Comparison of ENCODE assay signal across 26 cellular contexts in genomic region chr6:108711831-108712230, GRCh38.
"Had no signal": no experiment of that assay in that cellular context is flagged by ENCODE, and none has a peak within 500 bp of the region (broad histone marks: within the 10 kb centered on the region; RNA-seq: fewer than 3 reads in every experiment).

No MANE protein-coding gene starts in this region.

- H3K4me3 ChIP-seq: colonic mucosa, heart right ventricle, lung, ovary, psoas muscle, spleen, testis, tibial artery, upper lobe of left lung had no signal

- H3K4me3 Mint-ChIP-seq: central memory CD8-positive, alpha-beta T cell; dendritic cell treated with granulocyte-macrophage colony-stimulating factor and Interleukin-4, amounts not matched to agents 40 ng/mL and 50 ng/mL, for 4 days; endodermal cell; immature natural killer cell; naive thymus-derived CD8-positive, alpha-beta T cell; stimulated activated memory B cell treated with anti-CD40 and anti-IgM and Interleukin-4, amounts not matched to agents 10 μg/mL and 1 μg/mL and 100 μg/mL, for 72 hours had no signal

- H3K4me1 ChIP-seq: colonic mucosa had no signal

- H3K9me3 Mint-ChIP-seq: central memory CD8-positive, alpha-beta T cell; dendritic cell treated with granulocyte-macrophage colony-stimulating factor and Interleukin-4, amounts not matched to agents 40 ng/mL and 50 ng/mL, for 4 days; endodermal cell; immature natural killer cell; naive thymus-derived CD8-positive, alpha-beta T cell; stimulated activated memory B cell treated with anti-CD40 and anti-IgM and Interleukin-4, amounts not matched to agents 10 μg/mL and 1 μg/mL and 100 μg/mL, for 72 hours had no signal

- DNase-seq: colonic mucosa; effector CD8-positive, alpha-beta T cell; foreskin melanocyte; glutamatergic neuron; heart right ventricle; hypothalamus; immature natural killer cell; left ventricle myocardium superior; naive thymus-derived CD8-positive, alpha-beta T cell; occipital lobe; ovary; posterior cingulate gyrus; psoas muscle; spleen; stimulated activated CD4-positive, alpha-beta T cell treated with anti-CD3 and anti-CD28 coated beads, Interleukin-4, amount 100 ng/mL, for 4 hours; stimulated activated naive CD8-positive, alpha-beta T cell treated with anti-CD3 and anti-CD28 coated beads, Interleukin-15, Interleukin-2, amounts not matched to agents 100 U/mL and 50 U/mL, for 24 hours; substantia nigra; testis; tibial artery; upper lobe of left lung had no signal

- H3K36me3 Mint-ChIP-seq: immature natural killer cell; naive thymus-derived CD8-positive, alpha-beta T cell; stimulated activated memory B cell treated with anti-CD40 and anti-IgM and Interleukin-4, amounts not matched to agents 10 μg/mL and 1 μg/mL and 100 μg/mL, for 72 hours had no signal

- H3K27ac Mint-ChIP-seq: dendritic cell treated with granulocyte-macrophage colony-stimulating factor and Interleukin-4, amounts not matched to agents 40 ng/mL and 50 ng/mL, for 4 days; endodermal cell; immature natural killer cell; stimulated activated memory B cell treated with anti-CD40 and anti-IgM and Interleukin-4, amounts not matched to agents 10 μg/mL and 1 μg/mL and 100 μg/mL, for 72 hours had no signal

- H3K27ac ChIP-seq: colonic mucosa, epithelial cell of prostate, ovary, psoas muscle, spleen, testis, tibial artery, upper lobe of left lung had no signal

- H3K27me3 Mint-ChIP-seq: central memory CD8-positive, alpha-beta T cell; naive thymus-derived CD8-positive, alpha-beta T cell had no signal

- H3K36me3 ChIP-seq: colonic mucosa, heart right ventricle, ovary, spleen, tibial artery, upper lobe of left lung had no signal

- H3K27me3 ChIP-seq: colonic mucosa, heart right ventricle, ovary, spleen, testis, tibial artery, upper lobe of left lung had no signal

- H3K9me3 ChIP-seq: colonic mucosa, heart right ventricle, ovary, psoas muscle, spleen, testis, tibial artery, upper lobe of left lung had no signal
